19 cellular contexts compared by ENCODE assay signal in genomic region chr12:48556631-48557030, GRCh38. TPM values are rescaled to one million over a fixed set of nuclear protein-coding genes. Genes with fewer than 3 reads are reported as not detected.
DNase-seq lines count a peak whose midpoint lies in the region; ATAC-seq and TF ChIP-seq lines count a peak whose summit lies in the region.
"Had no signal": no experiment of that assay in that cellular context is flagged by ENCODE, and none has a peak within 500 bp of the region (broad histone marks: within the 10 kb centered on the region; RNA-seq: fewer than 3 reads in every experiment).

No MANE protein-coding gene starts in this region.

- POLR2A ChIA-PET in RWPE1 (lab: Yijun Ruan, JAX; ENCODE audit: low non-redundant PET): no interaction called here

- H3K4me3 ChIP-seq in GM23338 (no peak overlapping the region), NT2/D1 (ENCODE audit: insufficient read length, low read depth) (no peak overlapping the region), endodermal cell (ENCODE audit: low read length) (no peak overlapping the region)
- H3K4me3 ChIP-seq: HAP-1 had no signal

- DNase-seq in GM23338 (ENCODE audit: low spot score): peak; percentile 55
- peak; percentile 25 for DNase-seq in NT2/D1 (ENCODE audit: low read depth, low spot score)
- DNase-seq in endodermal cell: peak; percentile 58
- peak; percentile 19 for DNase-seq in iPS DF 4.7 (ENCODE audit: extremely low read depth, low spot score)
- no peak for DNase-seq in HT-29 (ENCODE audit: low spot score)
- DNase-seq in RWPE1 (ENCODE audit: low spot score): no peak
- no peak for DNase-seq in medulla oblongata (ENCODE audit: extremely low spot score)
- no peak for DNase-seq in globus pallidus (ENCODE audit: low spot score)
- DNase-seq: ACHN; BE2C; C1 segment of cervical spinal cord; Caco-2; CD4-positive, CD25-positive, alpha-beta regulatory T cell; GF-D8; GOT3; IMR-90; KBM-7 had no signal

- H4K20me1 ChIP-seq in GM23338 (replicated peaks; ENCODE audit: insufficient read depth): no peaks in the 10 kb centered on the region

- H3K9me2 ChIP-seq in GM23338 (ENCODE audit: insufficient read depth): peaks cover 4% of the 10 kb centered on the region; the same call in 1 of the 2 replicates

- H3K4me2 ChIP-seq in GM23338: peak overlapping the region; percentile 41; the same call in 1 of the 2 replicates

- H3K27me3 Mint-ChIP-seq in GM23338 (ENCODE audit: insufficient read depth, low read depth, poor library complexity): no peaks in the 10 kb centered on the region
- H3K27me3 Mint-ChIP-seq in endodermal cell (ENCODE audit: insufficient read depth): no peaks in the 10 kb centered on the region

- no peaks in the 10 kb centered on the region for H3F3A ChIP-seq in GM23338 (replicated peaks; ENCODE audit: low read depth)

- H3K36me3 ChIP-seq in GM23338 (ENCODE audit: insufficient read depth): no peaks in the 10 kb centered on the region
- no peaks in the 10 kb centered on the region for H3K36me3 ChIP-seq in NT2/D1 (ENCODE audit: insufficient read depth, insufficient read length, low read length)
- no peaks in the 10 kb centered on the region for H3K36me3 ChIP-seq in endodermal cell (ENCODE audit: control insufficient read depth, insufficient read depth, low read length)
- H3K36me3 ChIP-seq: BE2C, HAP-1 had no signal

- H3K4me1 Mint-ChIP-seq in GM23338 (peaks cover 17% of the 10 kb centered on the region), endodermal cell (no peaks in the 10 kb centered on the region)
- H3K4me1 Mint-ChIP-seq: CD4-positive, CD25-positive, alpha-beta regulatory T cell had no signal

- peak; percentile 54 for ATAC-seq in GM23338

- CTCF ChIA-PET in RWPE1 (lab: Yijun Ruan, JAX): interaction anchor here (0.6 to 1.1 kb wide), 2 partner anchors 116 to 371 kb away, joined by 3 read pairs; no protein-coding TSS in a partner anchor

- no peak for TF ChIP-seq CTCF in GM23338 (conservative IDR thresholded peaks at IDR 0.05; ENCODE audit: low read depth in 2 of 2)
- TF ChIP-seq CTCF in endodermal cell (conservative IDR thresholded peaks at IDR 0.05): no peak
- no peak for TF ChIP-seq CTCF in RWPE1 (conservative IDR thresholded peaks at IDR 0.05; ENCODE audit: low read depth)

- H3K27ac Mint-ChIP-seq in GM23338 (no peak overlapping the region), endodermal cell (no peak overlapping the region)
- H3K27ac Mint-ChIP-seq: CD4-positive, CD25-positive, alpha-beta regulatory T cell had no signal

- no peaks in the 10 kb centered on the region for H3K79me2 ChIP-seq in GM23338 (replicated peaks; ENCODE audit: insufficient read depth)

- peaks cover 18% of the 10 kb centered on the region for H3K9me3 Mint-ChIP-seq in GM23338
- H3K9me3 Mint-ChIP-seq in endodermal cell: peaks cover 21% of the 10 kb centered on the region

- H3K4me1 ChIP-seq in GM23338 (ENCODE audit: insufficient read depth): peaks cover 11% of the 10 kb centered on the region
- peaks cover 3% of the 10 kb centered on the region for H3K4me1 ChIP-seq in NT2/D1 (ENCODE audit: insufficient read depth, insufficient read length)
- no peaks in the 10 kb centered on the region for H3K4me1 ChIP-seq in endodermal cell (ENCODE audit: control insufficient read depth, insufficient read depth, low read length)
- H3K4me1 ChIP-seq: BE2C had no signal

- H3K4me3 Mint-ChIP-seq in GM23338 (no peak overlapping the region), endodermal cell (no peak overlapping the region)

- no peak overlapping the region for H3K9ac ChIP-seq in NT2/D1 (ENCODE audit: insufficient read length, low read depth)
- H3K9ac ChIP-seq in endodermal cell (ENCODE audit: extremely low read depth, low read length, poor library complexity, severe bottlenecking): no peak overlapping the region

- H3K27ac ChIP-seq in GM23338 (ENCODE audit: low read depth) (no peak overlapping the region), endodermal cell (ENCODE audit: low read depth, low read length) (no peak overlapping the region), RWPE1 (no peak overlapping the region)
- H3K27ac ChIP-seq: HL-60 had no signal

- peak overlapping the region; percentile 86; the same call in 1 of the 2 replicates for H2AFZ ChIP-seq in GM23338

- H3K27me3 ChIP-seq in GM23338 (ENCODE audit: insufficient read depth) (no peaks in the 10 kb centered on the region), NT2/D1 (ENCODE audit: insufficient read depth, insufficient read length) (no peaks in the 10 kb centered on the region), endodermal cell (ENCODE audit: control insufficient read depth, insufficient read depth, low read length, poor library complexity, severe bottlenecking) (no peaks in the 10 kb centered on the region)
- H3K27me3 ChIP-seq: BE2C had no signal

- H3K9me3 ChIP-seq in NT2/D1 (ENCODE audit: insufficient read depth, low read length) (peaks cover 9% of the 10 kb centered on the region), endodermal cell (ENCODE audit: control insufficient read depth, low read length) (no peaks in the 10 kb centered on the region)
- H3K9me3 ChIP-seq: BE2C, HAP-1 had no signal

- 86 to 89% methylated on average over 6 of the region's 6 CpGs for WGBS in endodermal cell (ENCODE audit: insufficient coverage in 1 of 2, insufficient read length in 1 of 2), 2 experiments

- H3K36me3 Mint-ChIP-seq in GM23338 (ENCODE audit: low read depth) (peaks cover 9% of the 10 kb centered on the region; the same call in 2 of the 3 replicates), endodermal cell (ENCODE audit: low read depth) (no peaks in the 10 kb centered on the region)
- H3K36me3 Mint-ChIP-seq: CD4-positive, CD25-positive, alpha-beta regulatory T cell had no signal

TF ChIP-seq in GM23338, 12 proteins besides CTCF, POLR2A, EP300 and RAD21 (continues in another document):
- no peak for TF ChIP-seq EZH2phosphoT487 (IDR thresholded peaks at IDR 0.05; ENCODE audit: unreplicated experiment)
- TF ChIP-seq REST (IDR thresholded peaks at IDR 0.05; ENCODE audit: unreplicated experiment): no peak
- TF ChIP-seq ZNF114 (CRISPR knock-in tag; IDR thresholded peaks at IDR 0.05): no peak
- no peak for TF ChIP-seq ETS1 (IDR thresholded peaks at IDR 0.05)
- TF ChIP-seq EZH2 (IDR thresholded peaks at IDR 0.05; ENCODE audit: low read depth, unreplicated experiment): no peak

RNA-seq across cellular contexts. Expression of gene LALBA, which starts 13.2 kb away (rescaled TPM):
- not detected in 2 replicates for total RNA-seq in GM23338 (2014; rRNA removed; shearing (Covaris generic))
- polyA plus RNA-seq in GM23338 (2016; fragmentation: Nextera tagmentation; extraction: Ambion mirVana): not detected in 2 replicates
- not detected for total RNA-seq in endodermal cell
- not detected for polyA plus RNA-seq in endodermal cell (2013, experiment 1 of 2)
- not detected for polyA plus RNA-seq in endodermal cell (2013, experiment 2 of 2)
- total RNA-seq in HT-29 (2014; rRNA removed; shearing (Covaris generic)): not detected in 2 replicates
- total RNA-seq: Caco-2; CD4-positive, CD25-positive, alpha-beta regulatory T cell; IMR-90 had no signal
- polyA plus RNA-seq: CD4-positive, CD25-positive, alpha-beta regulatory T cell; IMR-90 had no signal

RNA-seq across cellular contexts. Expression of gene OR8S1, which starts 31.2 kb away (rescaled TPM):
- total RNA-seq in GM23338 (2014; rRNA removed; shearing (Covaris generic)): not detected in 2 replicates
- not detected in 2 replicates for polyA plus RNA-seq in GM23338 (2016; fragmentation: Nextera tagmentation; extraction: Ambion mirVana)
- total RNA-seq in endodermal cell: not detected
- not detected for polyA plus RNA-seq in endodermal cell (2013, experiment 1 of 2)
- polyA plus RNA-seq in endodermal cell (2013, experiment 2 of 2): not detected
- not detected in 2 replicates for total RNA-seq in HT-29 (2014; rRNA removed; shearing (Covaris generic))
- total RNA-seq: Caco-2; CD4-positive, CD25-positive, alpha-beta regulatory T cell; IMR-90 had no signal
- polyA plus RNA-seq: CD4-positive, CD25-positive, alpha-beta regulatory T cell; IMR-90 had no signal

Comparison
In these comparisons a context has a peak if more than half of its experiments do, and no peak if none do; other contexts are left out.
1. DNase-seq: peak in GM23338 (single experiment), NT2/D1 (single experiment), endodermal cell (single experiment) and iPS DF 4.7 (single experiment); none in HT-29 (single experiment), RWPE1 (single experiment), medulla oblongata (single experiment) and globus pallidus (single experiment).